ENCODE assay signal across 31 cellular contexts in genomic region chr10:80571352-80571751, GRCh38. TPM values are rescaled to one million over a fixed set of nuclear protein-coding genes. Genes with fewer than 3 reads are reported as not detected.
"Had no signal": no experiment of that assay in that cellular context is flagged by ENCODE, and none has a peak within 500 bp of the region (broad histone marks: within the 10 kb centered on the region; RNA-seq: fewer than 3 reads in every experiment).

No MANE protein-coding gene starts in this region.

- ATAC-seq: activated CD4-positive, CD25-positive, alpha-beta regulatory T cell treated with anti-CD3 and anti-CD28 coated beads, Interleukin-2, amount 50 U/mL, for 24 hours; activated naive CD4-positive, alpha-beta T cell treated with anti-CD3 and anti-CD28 coated beads, Interleukin-2, amount 50 U/mL, for 72 hours; activated T-cell treated with anti-CD3 and anti-CD28 coated beads, Interleukin-2, amount 50 U/mL, for 72 hours; esophagus mucosa; foreskin keratinocyte; gastrocnemius medialis; T-cell had no signal

- H3K9me3 ChIP-seq: ascending aorta, breast epithelium, colonic mucosa, gastrocnemius medialis had no signal

- H3K36me3 ChIP-seq: ascending aorta, breast epithelium, cardiac muscle cell, colonic mucosa, gastrocnemius medialis, WERI-Rb-1 had no signal

- H3K27me3 ChIP-seq: ascending aorta, breast epithelium, cardiac muscle cell, colonic mucosa, dorsolateral prefrontal cortex, gastrocnemius medialis had no signal

- DNase-seq: activated B cell treated with CpG ODN at 0.5 μM for 24 hours; activated CD4-positive, alpha-beta T cell treated with anti-CD3 and anti-CD28 coated beads for 48 hours; activated CD4-positive, alpha-beta T cell treated with anti-CD3 and anti-CD28 coated beads, Interleukin-2, amount 50 U/mL, for 1 hour; activated CD4-positive, alpha-beta T cell treated with anti-CD3 and anti-CD28 coated beads, Interleukin-2, amount 50 U/mL, for 48 hours; activated CD8-positive, alpha-beta memory T cell treated with anti-CD3 and anti-CD28 coated beads, Interleukin-2, amount 50 U/mL, for 48 hours; activated gamma-delta T cell; activated naive CD4-positive, alpha-beta T cell; activated naive CD4-positive, alpha-beta T cell treated with anti-CD3 and anti-CD28 coated beads, Interleukin-2, amount 10 ng/mL, durations not matched to agents 7 days and 5 days; activated naive CD8-positive, alpha-beta T cell treated with anti-CD3 and anti-CD28 coated beads, Interleukin-2, amount 10 ng/mL, durations not matched to agents 7 days and 5 days; activated T-cell treated with anti-CD3 and anti-CD28 coated beads for 4 hours; activated T-cell treated with anti-CD3 and anti-CD28 coated beads, Interleukin-2, amount 50 U/mL, for 24 hours; activated T-cell treated with anti-CD3 and anti-CD28 coated beads, Interleukin-2, amount 50 U/mL, for 72 hours; central memory CD4-positive, alpha-beta T cell; cerebellar nuclear complex; colonic mucosa; dorsolateral prefrontal cortex; effector memory CD4-positive, alpha-beta T cell; endodermal cell; foreskin keratinocyte; gastrocnemius medialis; glutamatergic neuron; T-cell; T-helper 9 cell; WERI-Rb-1 had no signal

- H3K4me3 ChIP-seq: ascending aorta, breast epithelium, cardiac muscle cell, colonic mucosa, dorsolateral prefrontal cortex, gastrocnemius medialis had no signal

- H3K27ac ChIP-seq: ascending aorta, breast epithelium, cardiac muscle cell, colonic mucosa, dorsolateral prefrontal cortex, foreskin keratinocyte, gastrocnemius medialis, WERI-Rb-1 had no signal

- H3K4me1 ChIP-seq: ascending aorta, breast epithelium, colonic mucosa, foreskin keratinocyte, gastrocnemius medialis had no signal

RNA-seq across cellular contexts. Expression of gene SH2D4B, which starts 33.6 kb away (rescaled TPM):
- total RNA-seq: activated B cell treated with CpG ODN at 0.5 μM for 24 hours, ascending aorta, cardiac muscle cell, colonic mucosa, epithelial cell of proximal tubule, foreskin keratinocyte, gastrocnemius medialis had no signal
- polyA plus RNA-seq: cardiac muscle cell, foreskin keratinocyte had no signal
